ENCODE assay signal across 1 cellular context in the genomic region with DNA sequence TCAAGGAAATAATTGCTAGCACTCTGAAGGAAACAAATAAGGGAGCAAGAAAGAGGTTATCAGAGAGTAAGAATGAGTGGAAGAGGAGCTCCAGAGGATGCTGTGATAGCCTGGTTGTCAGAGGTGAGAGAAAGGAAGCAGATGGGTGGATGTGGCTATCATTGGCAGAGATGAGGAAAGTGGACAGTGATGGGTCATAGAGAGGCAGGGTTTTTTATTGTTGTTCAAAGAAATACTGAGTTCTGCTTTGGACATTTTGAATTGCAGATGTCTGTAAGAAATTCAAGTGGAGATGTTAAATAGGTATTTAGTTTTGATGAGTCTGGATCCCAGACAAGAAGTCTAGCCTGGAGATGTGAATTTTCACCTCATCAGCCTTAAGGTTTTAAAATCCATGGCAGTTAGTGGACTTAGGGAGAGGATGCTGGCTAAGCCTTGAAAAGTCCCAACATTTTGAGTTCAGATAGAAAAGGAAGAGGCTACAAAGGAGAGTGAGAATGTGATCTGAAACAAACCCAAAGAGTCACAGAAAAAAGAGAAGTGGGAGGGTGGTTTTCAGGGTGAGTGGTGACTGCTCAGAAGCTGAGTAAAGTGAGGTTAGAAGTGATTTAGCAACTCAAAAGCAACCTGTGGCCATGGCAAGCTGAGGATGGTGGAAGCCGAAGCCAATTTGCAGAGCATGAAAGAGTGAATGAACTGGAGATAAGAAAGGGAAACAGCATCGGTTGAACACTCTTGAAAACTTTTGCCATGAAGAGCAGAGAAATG.
TF ChIP-seq lines count a peak whose summit lies in the region.

No MANE protein-coding gene starts in this region.

TF ChIP-seq in GM23338, 12 proteins besides CTCF, POLR2A, EP300 and RAD21 (continued from another document):
- TF ChIP-seq, protein P1, sequence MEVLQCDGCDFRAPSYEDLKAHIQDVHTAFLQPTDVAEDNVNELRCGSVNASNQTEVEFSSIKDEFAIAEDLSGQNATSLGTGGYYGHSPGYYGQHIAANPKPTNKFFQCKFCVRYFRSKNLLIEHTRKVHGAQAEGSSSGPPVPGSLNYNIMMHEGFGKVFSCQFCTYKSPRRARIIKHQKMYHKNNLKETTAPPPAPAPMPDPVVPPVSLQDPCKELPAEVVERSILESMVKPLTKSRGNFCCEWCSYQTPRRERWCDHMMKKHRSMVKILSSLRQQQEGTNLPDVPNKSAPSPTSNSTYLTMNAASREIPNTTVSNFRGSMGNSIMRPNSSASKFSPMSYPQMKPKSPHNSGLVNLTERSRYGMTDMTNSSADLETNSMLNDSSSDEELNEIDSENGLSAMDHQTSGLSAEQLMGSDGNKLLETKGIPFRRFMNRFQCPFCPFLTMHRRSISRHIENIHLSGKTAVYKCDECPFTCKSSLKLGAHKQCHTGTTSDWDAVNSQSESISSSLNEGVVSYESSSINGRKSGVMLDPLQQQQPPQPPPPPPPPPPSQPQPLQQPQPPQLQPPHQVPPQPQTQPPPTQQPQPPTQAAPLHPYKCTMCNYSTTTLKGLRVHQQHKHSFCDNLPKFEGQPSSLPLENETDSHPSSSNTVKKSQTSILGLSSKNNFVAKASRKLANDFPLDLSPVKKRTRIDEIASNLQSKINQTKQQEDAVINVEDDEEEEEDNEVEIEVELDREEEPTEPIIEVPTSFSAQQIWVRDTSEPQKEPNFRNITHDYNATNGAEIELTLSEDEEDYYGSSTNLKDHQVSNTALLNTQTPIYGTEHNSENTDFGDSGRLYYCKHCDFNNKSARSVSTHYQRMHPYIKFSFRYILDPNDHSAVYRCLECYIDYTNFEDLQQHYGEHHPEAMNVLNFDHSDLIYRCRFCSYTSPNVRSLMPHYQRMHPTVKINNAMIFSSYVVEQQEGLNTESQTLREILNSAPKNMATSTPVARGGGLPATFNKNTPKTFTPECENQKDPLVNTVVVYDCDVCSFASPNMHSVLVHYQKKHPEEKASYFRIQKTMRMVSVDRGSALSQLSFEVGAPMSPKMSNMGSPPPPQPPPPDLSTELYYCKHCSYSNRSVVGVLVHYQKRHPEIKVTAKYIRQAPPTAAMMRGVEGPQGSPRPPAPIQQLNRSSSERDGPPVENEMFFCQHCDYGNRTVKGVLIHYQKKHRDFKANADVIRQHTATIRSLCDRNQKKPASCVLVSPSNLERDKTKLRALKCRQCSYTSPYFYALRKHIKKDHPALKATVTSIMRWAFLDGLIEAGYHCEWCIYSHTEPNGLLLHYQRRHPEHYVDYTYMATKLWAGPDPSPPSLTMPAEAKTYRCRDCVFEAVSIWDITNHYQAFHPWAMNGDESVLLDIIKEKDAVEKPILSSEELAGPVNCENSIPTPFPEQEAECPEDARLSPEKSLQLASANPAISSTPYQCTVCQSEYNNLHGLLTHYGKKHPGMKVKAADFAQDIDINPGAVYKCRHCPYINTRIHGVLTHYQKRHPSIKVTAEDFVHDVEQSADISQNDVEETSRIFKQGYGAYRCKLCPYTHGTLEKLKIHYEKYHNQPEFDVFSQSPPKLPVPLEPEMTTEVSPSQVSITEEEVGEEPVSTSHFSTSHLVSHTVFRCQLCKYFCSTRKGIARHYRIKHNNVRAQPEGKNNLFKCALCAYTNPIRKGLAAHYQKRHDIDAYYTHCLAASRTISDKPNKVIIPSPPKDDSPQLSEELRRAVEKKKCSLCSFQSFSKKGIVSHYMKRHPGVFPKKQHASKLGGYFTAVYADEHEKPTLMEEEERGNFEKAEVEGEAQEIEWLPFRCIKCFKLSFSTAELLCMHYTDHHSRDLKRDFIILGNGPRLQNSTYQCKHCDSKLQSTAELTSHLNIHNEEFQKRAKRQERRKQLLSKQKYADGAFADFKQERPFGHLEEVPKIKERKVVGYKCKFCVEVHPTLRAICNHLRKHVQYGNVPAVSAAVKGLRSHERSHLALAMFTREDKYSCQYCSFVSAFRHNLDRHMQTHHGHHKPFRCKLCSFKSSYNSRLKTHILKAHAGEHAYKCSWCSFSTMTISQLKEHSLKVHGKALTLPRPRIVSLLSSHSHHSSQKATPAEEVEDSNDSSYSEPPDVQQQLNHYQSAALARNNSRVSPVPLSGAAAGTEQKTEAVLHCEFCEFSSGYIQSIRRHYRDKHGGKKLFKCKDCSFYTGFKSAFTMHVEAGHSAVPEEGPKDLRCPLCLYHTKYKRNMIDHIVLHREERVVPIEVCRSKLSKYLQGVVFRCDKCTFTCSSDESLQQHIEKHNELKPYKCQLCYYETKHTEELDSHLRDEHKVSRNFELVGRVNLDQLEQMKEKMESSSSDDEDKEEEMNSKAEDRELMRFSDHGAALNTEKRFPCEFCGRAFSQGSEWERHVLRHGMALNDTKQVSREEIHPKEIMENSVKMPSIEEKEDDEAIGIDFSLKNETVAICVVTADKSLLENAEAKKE (CRISPR knock-in tag; IDR thresholded peaks at IDR 0.05) = no peak
- TF ChIP-seq, protein P2, sequence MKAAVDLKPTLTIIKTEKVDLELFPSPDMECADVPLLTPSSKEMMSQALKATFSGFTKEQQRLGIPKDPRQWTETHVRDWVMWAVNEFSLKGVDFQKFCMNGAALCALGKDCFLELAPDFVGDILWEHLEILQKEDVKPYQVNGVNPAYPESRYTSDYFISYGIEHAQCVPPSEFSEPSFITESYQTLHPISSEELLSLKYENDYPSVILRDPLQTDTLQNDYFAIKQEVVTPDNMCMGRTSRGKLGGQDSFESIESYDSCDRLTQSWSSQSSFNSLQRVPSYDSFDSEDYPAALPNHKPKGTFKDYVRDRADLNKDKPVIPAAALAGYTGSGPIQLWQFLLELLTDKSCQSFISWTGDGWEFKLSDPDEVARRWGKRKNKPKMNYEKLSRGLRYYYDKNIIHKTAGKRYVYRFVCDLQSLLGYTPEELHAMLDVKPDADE (IDR thresholded peaks at IDR 0.05) = no peak
- TF ChIP-seq NANOG (IDR thresholded peaks at IDR 0.05; ENCODE audit: borderline replicate concordance) = no peak
- TF ChIP-seq, protein P3, sequence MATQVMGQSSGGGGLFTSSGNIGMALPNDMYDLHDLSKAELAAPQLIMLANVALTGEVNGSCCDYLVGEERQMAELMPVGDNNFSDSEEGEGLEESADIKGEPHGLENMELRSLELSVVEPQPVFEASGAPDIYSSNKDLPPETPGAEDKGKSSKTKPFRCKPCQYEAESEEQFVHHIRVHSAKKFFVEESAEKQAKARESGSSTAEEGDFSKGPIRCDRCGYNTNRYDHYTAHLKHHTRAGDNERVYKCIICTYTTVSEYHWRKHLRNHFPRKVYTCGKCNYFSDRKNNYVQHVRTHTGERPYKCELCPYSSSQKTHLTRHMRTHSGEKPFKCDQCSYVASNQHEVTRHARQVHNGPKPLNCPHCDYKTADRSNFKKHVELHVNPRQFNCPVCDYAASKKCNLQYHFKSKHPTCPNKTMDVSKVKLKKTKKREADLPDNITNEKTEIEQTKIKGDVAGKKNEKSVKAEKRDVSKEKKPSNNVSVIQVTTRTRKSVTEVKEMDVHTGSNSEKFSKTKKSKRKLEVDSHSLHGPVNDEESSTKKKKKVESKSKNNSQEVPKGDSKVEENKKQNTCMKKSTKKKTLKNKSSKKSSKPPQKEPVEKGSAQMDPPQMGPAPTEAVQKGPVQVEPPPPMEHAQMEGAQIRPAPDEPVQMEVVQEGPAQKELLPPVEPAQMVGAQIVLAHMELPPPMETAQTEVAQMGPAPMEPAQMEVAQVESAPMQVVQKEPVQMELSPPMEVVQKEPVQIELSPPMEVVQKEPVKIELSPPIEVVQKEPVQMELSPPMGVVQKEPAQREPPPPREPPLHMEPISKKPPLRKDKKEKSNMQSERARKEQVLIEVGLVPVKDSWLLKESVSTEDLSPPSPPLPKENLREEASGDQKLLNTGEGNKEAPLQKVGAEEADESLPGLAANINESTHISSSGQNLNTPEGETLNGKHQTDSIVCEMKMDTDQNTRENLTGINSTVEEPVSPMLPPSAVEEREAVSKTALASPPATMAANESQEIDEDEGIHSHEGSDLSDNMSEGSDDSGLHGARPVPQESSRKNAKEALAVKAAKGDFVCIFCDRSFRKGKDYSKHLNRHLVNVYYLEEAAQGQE (IDR thresholded peaks at IDR 0.05; ENCODE audit: unreplicated experiment) = no peak
- no peak for TF ChIP-seq JUNB (IDR thresholded peaks at IDR 0.05; ENCODE audit: unreplicated experiment)
